21 cellular contexts compared by ENCODE assay signal in the genomic region with DNA sequence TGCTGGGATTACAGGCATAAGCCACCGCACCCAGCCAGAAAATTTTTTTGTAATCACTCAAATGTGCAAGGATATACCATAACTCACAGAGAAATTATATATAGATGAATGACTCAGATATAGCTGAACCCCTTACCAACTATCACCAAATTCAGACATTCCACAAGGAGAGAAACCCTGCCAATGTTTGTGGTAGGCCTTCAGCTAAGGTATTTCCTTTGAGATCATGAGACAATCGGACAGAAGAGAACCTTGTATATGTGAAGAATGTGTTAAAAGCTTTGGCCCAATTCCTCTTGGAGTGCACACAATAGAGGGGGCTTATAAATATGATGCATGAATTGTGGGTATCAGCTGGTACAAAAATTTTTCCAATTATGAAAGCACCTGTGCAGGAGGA. TPM values are rescaled to one million over a fixed set of nuclear protein-coding genes. Genes with fewer than 3 reads are reported as not detected.
DNase-seq lines count a peak whose midpoint lies in the region; ATAC-seq and TF ChIP-seq lines count a peak whose summit lies in the region.
"Had no signal": no experiment of that assay in that cellular context is flagged by ENCODE, and none has a peak within 500 bp of the region (broad histone marks: within the 10 kb centered on the region; RNA-seq: fewer than 3 reads in every experiment).

No MANE protein-coding gene starts in this region.

- no peak overlapping the region for H3K9ac ChIP-seq in KMS-11

- no peak overlapping the region for H2AFZ ChIP-seq in KMS-11 (ENCODE audit: low read depth)

- no peaks in the 10 kb centered on the region for H4K20me1 ChIP-seq in KMS-11 (ENCODE audit: insufficient read depth)

- no peak overlapping the region for H3K4me3 Mint-ChIP-seq in stimulated activated naive B cell treated with anti-CD40 and anti-IgM and Interleukin-4, amounts not matched to agents 10 μg/mL and 1 μg/mL and 100 μg/mL, for 72 hours
- H3K4me3 Mint-ChIP-seq: CD4-positive, alpha-beta T cell; HFFc6; IgD-negative memory B cell had no signal

- H3K4me2 ChIP-seq in KMS-11: peak overlapping the region; percentile 55; the same call in 1 of the 2 replicates

- no peak for TF ChIP-seq POLR2A in Peyer's patch (IDR thresholded peaks at IDR 0.05)

- H3K27ac ChIP-seq in KMS-11 (no peak overlapping the region), Peyer's patch (no peak overlapping the region)
- H3K27ac ChIP-seq: C4-2B had no signal

- H3K36me3 Mint-ChIP-seq in stimulated activated naive B cell treated with anti-CD40 and anti-IgM and Interleukin-4, amounts not matched to agents 10 μg/mL and 1 μg/mL and 100 μg/mL, for 72 hours: no peaks in the 10 kb centered on the region

- no peak for ATAC-seq in stimulated activated naive B cell treated with anti-CD40 and anti-IgM and Interleukin-4, amounts not matched to agents 10 μg/mL and 1 μg/mL and 100 μg/mL, for 72 hours (replicated peaks)
- ATAC-seq in sciatic nerve: no peak
- ATAC-seq: GM12878, HCT116, HepG2 had no signal

- no peak overlapping the region for H3K4me3 ChIP-seq in KMS-11 (IDR thresholded peaks at IDR 0.05; ENCODE audit: insufficient read depth, low read depth, low read length)
- H3K4me3 ChIP-seq in astrocyte of the spinal cord (ENCODE audit: low read depth, low read length): no peak overlapping the region
- H3K4me3 ChIP-seq in choroid plexus epithelial cell (ENCODE audit: low read depth, low read length): no peak overlapping the region
- no peak overlapping the region for H3K4me3 ChIP-seq in Peyer's patch
- H3K4me3 ChIP-seq: GM12878 had no signal

- H3K9me3 ChIP-seq in Peyer's patch: no peaks in the 10 kb centered on the region
- H3K9me3 ChIP-seq: Caco-2 had no signal

- H3K79me2 ChIP-seq in KMS-11 (ENCODE audit: insufficient read depth, low read depth): no peaks in the 10 kb centered on the region

- H3K27ac Mint-ChIP-seq in stimulated activated naive B cell treated with anti-CD40 and anti-IgM and Interleukin-4, amounts not matched to agents 10 μg/mL and 1 μg/mL and 100 μg/mL, for 72 hours: peak overlapping the region; percentile 25
- H3K27ac Mint-ChIP-seq: CD4-positive, alpha-beta T cell; HFFc6; IgD-negative memory B cell had no signal

- DNase-seq in astrocyte of the spinal cord (ENCODE audit: low read depth, low spot score) (peak; percentile 31), choroid plexus epithelial cell (ENCODE audit: low read depth) (peak; percentile 62), Peyer's patch (no peak), sciatic nerve (ENCODE audit: low spot score) (no peak), NCI-H524 treated with DMSO at 0.1 percent for 48 hours (lab: John Stamatoyannopoulos, UW) (no peak)
- no peak for DNase-seq in stimulated activated naive B cell treated with anti-CD40 and anti-IgM and Interleukin-4, amounts not matched to agents 10 μg/mL and 1 μg/mL and 100 μg/mL, for 72 hours
- DNase-seq: ACHN; AML-193; Caco-2; CD4-positive, alpha-beta T cell; DMS153; DMS79; GOT3; H7; HFFc6 had no signal

- no peak for TF ChIP-seq CTCF in KMS-11 (conservative IDR thresholded peaks at IDR 0.05; ENCODE audit: low read depth, low read length)
- TF ChIP-seq CTCF in astrocyte of the spinal cord (IDR thresholded peaks at IDR 0.05; ENCODE audit: low read depth, low read length): no peak
- no peak for TF ChIP-seq CTCF in choroid plexus epithelial cell (conservative IDR thresholded peaks at IDR 0.05; ENCODE audit: low read depth, low read length)
- no peak for TF ChIP-seq CTCF in Peyer's patch (IDR thresholded peaks at IDR 0.05)

- no peaks in the 10 kb centered on the region for H3K4me1 Mint-ChIP-seq in stimulated activated naive B cell treated with anti-CD40 and anti-IgM and Interleukin-4, amounts not matched to agents 10 μg/mL and 1 μg/mL and 100 μg/mL, for 72 hours

- peaks cover 0 to 2% of the 10 kb centered on the region in 2 donors for H3K9me3 Mint-ChIP-seq in stimulated activated naive B cell treated with anti-CD40 and anti-IgM and Interleukin-4, amounts not matched to agents 10 μg/mL and 1 μg/mL and 100 μg/mL, for 72 hours
- H3K9me3 Mint-ChIP-seq: CD4-positive, alpha-beta T cell; HFFc6 had no signal

- H3K27me3 Mint-ChIP-seq in stimulated activated naive B cell treated with anti-CD40 and anti-IgM and Interleukin-4, amounts not matched to agents 10 μg/mL and 1 μg/mL and 100 μg/mL, for 72 hours: peaks cover 4 to 20% of the 10 kb centered on the region in 2 donors
- H3K27me3 Mint-ChIP-seq: CD4-positive, alpha-beta T cell had no signal

- H3K27me3 ChIP-seq in KMS-11 (ENCODE audit: insufficient read depth, low read depth) (no peaks in the 10 kb centered on the region), Peyer's patch (no peaks in the 10 kb centered on the region)

- in situ Hi-C loops in astrocyte of the spinal cord (cut with HindIII; ENCODE audit: low sequenced_read_pairs): no loop called here

- intact Hi-C loops in sciatic nerve (cut with DNase I): no loop called here

- peaks cover 26% of the 10 kb centered on the region for H3K4me1 ChIP-seq in KMS-11 (ENCODE audit: low read depth, poor library complexity, severe bottlenecking)
- no peaks in the 10 kb centered on the region for H3K4me1 ChIP-seq in Peyer's patch
- H3K4me1 ChIP-seq: Caco-2 had no signal

- H3K36me3 ChIP-seq in KMS-11 (ENCODE audit: insufficient read depth) (no peaks in the 10 kb centered on the region), Peyer's patch (no peaks in the 10 kb centered on the region)

RNA-seq across cellular contexts. Expression of a gene that starts 50.7 kb away (rescaled TPM):
- total RNA-seq in Peyer's patch (10 to 100 TPM in 1 of 4 donors, 1 to 10 TPM in 3; 2.3 to 46.2 (median 4.4) TPM), sciatic nerve (7.0 TPM)

Comparison
In these comparisons a context has a peak if more than half of its experiments do, and no peak if none do; other contexts are left out.
1. DNase-seq: peak in astrocyte of the spinal cord (single experiment) and choroid plexus epithelial cell (single experiment); none in stimulated activated naive B cell treated with anti-CD40 and anti-IgM and Interleukin-4, amounts not matched to agents 10 μg/mL and 1 μg/mL and 100 μg/mL, for 72 hours (single experiment), Peyer's patch (0 of 3), sciatic nerve (single experiment) and NCI-H524 treated with DMSO at 0.1 percent for 48 hours (single experiment).